8 cellular contexts compared by ENCODE assay signal in the genomic region with DNA sequence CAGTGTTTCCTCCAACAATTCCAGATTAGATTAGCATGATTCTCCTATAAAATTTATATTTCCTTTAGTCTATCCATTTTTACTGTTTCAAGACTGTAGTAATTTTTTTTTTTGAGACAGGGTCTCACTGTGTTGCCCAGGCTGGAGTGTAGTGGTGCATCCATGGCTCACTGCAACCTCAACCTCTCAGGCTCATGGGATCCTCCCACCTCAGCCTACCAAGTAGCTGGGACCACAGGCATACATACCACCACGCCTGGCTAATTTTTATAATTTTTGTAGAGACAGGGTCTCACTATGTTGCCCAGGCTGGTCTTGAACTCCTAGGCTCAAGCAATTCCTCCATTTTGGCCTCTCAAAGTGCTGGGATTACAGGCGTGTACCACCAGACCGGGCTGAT. TPM values are rescaled to one million over a fixed set of nuclear protein-coding genes. Genes with fewer than 3 reads are reported as not detected.
"Had no signal": no experiment of that assay in that cellular context is flagged by ENCODE, and none has a peak within 500 bp of the region (broad histone marks: within the 10 kb centered on the region; RNA-seq: fewer than 3 reads in every experiment).

No MANE protein-coding gene starts in this region.

- H3K9ac ChIP-seq: GM23248 had no signal

- FAIRE-seq: H54 had no signal

- H3K27ac ChIP-seq: GM23248, HL-60 had no signal

- H2AFZ ChIP-seq: GM23248 had no signal

- H3K4me3 ChIP-seq: GM23248 had no signal

- DNase-seq: GM23248, GOT3, H9, HCEC 1CT, HFFc6, IMR-90 had no signal

RNA-seq across cellular contexts. Expression of a gene that starts 57.5 kb away (rescaled TPM):
- total RNA-seq: GM23248, H9, HFFc6, IMR-90 had no signal
- polyA plus RNA-seq: GM23248, IMR-90 had no signal
